ENCODE assay signal across 8 cellular contexts in genomic region chr18:57437782-57438668, GRCh38. TPM values are rescaled to one million over a fixed set of nuclear protein-coding genes. Genes with fewer than 3 reads are reported as not detected.
DNase-seq lines count a peak whose midpoint lies in the region; ATAC-seq and TF ChIP-seq lines count a peak whose summit lies in the region.

No MANE protein-coding gene starts in this region.

- peak overlapping the region; percentile 6 for H3K27ac Mint-ChIP-seq in activated CD8-positive, alpha-beta memory T cell treated with anti-CD3 and anti-CD28 coated beads, Interleukin-2, amount 10 ng/mL, durations not matched to agents 7 days and 5 days

- CTCF ChIA-PET in activated CD8-positive, alpha-beta memory T cell treated with anti-CD3 and anti-CD28 coated beads, Interleukin-2, amount 10 ng/mL, durations not matched to agents 7 days and 5 days (lab: Charles Lee): no interaction called here

- H3K27me3 Mint-ChIP-seq in activated CD8-positive, alpha-beta memory T cell treated with anti-CD3 and anti-CD28 coated beads, Interleukin-2, amount 10 ng/mL, durations not matched to agents 7 days and 5 days: peaks cover 92% of the 10 kb centered on the region

- no peak overlapping the region for H3K4me3 Mint-ChIP-seq in activated CD8-positive, alpha-beta memory T cell treated with anti-CD3 and anti-CD28 coated beads, Interleukin-2, amount 10 ng/mL, durations not matched to agents 7 days and 5 days

- no peak overlapping the region for H3K4me3 ChIP-seq in fibroblast of villous mesenchyme (ENCODE audit: low read depth, low read length)
- H3K4me3 ChIP-seq in uterus: no peak overlapping the region

- H3K36me3 Mint-ChIP-seq in activated CD8-positive, alpha-beta memory T cell treated with anti-CD3 and anti-CD28 coated beads, Interleukin-2, amount 10 ng/mL, durations not matched to agents 7 days and 5 days: peaks cover 12% of the 10 kb centered on the region

- H3K9me3 ChIP-seq in uterus: no peaks in the 10 kb centered on the region

- intact Hi-C loops in posterior cingulate gyrus (cut with DNase I): loop anchor here (5.0 to 10.0 kb wide), 2 partner anchors 571 to 693 kb away; no protein-coding TSS in a partner anchor
- intact Hi-C loops in uterus (cut with DNase I; ENCODE audit: low total_unique reads): loop anchor here (10.0 kb wide), 1 partner anchor 677 kb away; no protein-coding TSS in a partner anchor

- H3K36me3 ChIP-seq in uterus: no peaks in the 10 kb centered on the region

- peaks cover 0 to 22% of the 10 kb centered on the region in 2 donors for H3K4me1 ChIP-seq in uterus

- no peaks in the 10 kb centered on the region for H3K9me3 Mint-ChIP-seq in activated CD8-positive, alpha-beta memory T cell treated with anti-CD3 and anti-CD28 coated beads, Interleukin-2, amount 10 ng/mL, durations not matched to agents 7 days and 5 days (ENCODE audit: low read depth)

- H3K27ac ChIP-seq in uterus: no peak overlapping the region

- TF ChIP-seq POLR2A in uterus (IDR thresholded peaks at IDR 0.05): no peak

- peaks cover 25 to 72% of the 10 kb centered on the region in 2 donors for H3K27me3 ChIP-seq in uterus

- peak; percentile 88 for DNase-seq in Daoy (ENCODE audit: low read depth)
- DNase-seq in NCI-H2227 (lab: John Stamatoyannopoulos, UW; ENCODE audit: unreplicated experiment): peak; percentile 92
- peak; percentile 54 for DNase-seq in activated CD8-positive, alpha-beta memory T cell treated with anti-CD3 and anti-CD28 coated beads, Interleukin-2, amount 10 ng/mL, durations not matched to agents 7 days and 5 days
- DNase-seq in fibroblast of villous mesenchyme (ENCODE audit: low read depth): no peak
- peak in 9 of 10 donors; percentile 58 to 94 (median 66) for DNase-seq in posterior cingulate gyrus
- no peak for DNase-seq in uterus

- ATAC-seq in HG02642 (IDR thresholded peaks at IDR 0.05; ENCODE audit: poor library complexity, unreplicated experiment) (peak; percentile 36), GM21423 (IDR thresholded peaks at IDR 0.05; ENCODE audit: unreplicated experiment) (no peak)
- ATAC-seq in activated CD8-positive, alpha-beta memory T cell treated with anti-CD3 and anti-CD28 coated beads, Interleukin-2, amount 10 ng/mL, durations not matched to agents 7 days and 5 days: no peak

- TF ChIP-seq CTCF in fibroblast of villous mesenchyme (IDR thresholded peaks at IDR 0.05; ENCODE audit: insufficient read depth, low read depth, low read length) (peak; percentile 34), uterus (IDR thresholded peaks at IDR 0.05) (peak in 1 of 4 experiments; percentile 41)

- H3K4me1 Mint-ChIP-seq in activated CD8-positive, alpha-beta memory T cell treated with anti-CD3 and anti-CD28 coated beads, Interleukin-2, amount 10 ng/mL, durations not matched to agents 7 days and 5 days: peaks cover 26% of the 10 kb centered on the region

RNA-seq across cellular contexts. Expression of gene ONECUT2, which starts 2.9 kb away (rescaled TPM):
- total RNA-seq in Daoy (2014; rRNA removed; shearing (Covaris generic)): 1.1 and 1.2 TPM in 2 replicates
- not detected for total RNA-seq in activated CD8-positive, alpha-beta memory T cell treated with anti-CD3 and anti-CD28 coated beads, Interleukin-2, amount 10 ng/mL, durations not matched to agents 7 days and 5 days
- under 0.01 TPM in 2 replicates for total RNA-seq in fibroblast of villous mesenchyme
- total RNA-seq in uterus: under 1 TPM in 1 of 4 donors, not detected in 3; 0.07 TPM

Comparison
In these comparisons a context has a peak if more than half of its experiments do, and no peak if none do; other contexts are left out.
1. DNase-seq: peak in Daoy (single experiment), NCI-H2227 (single experiment), activated CD8-positive, alpha-beta memory T cell treated with anti-CD3 and anti-CD28 coated beads, Interleukin-2, amount 10 ng/mL, durations not matched to agents 7 days and 5 days (single experiment) and posterior cingulate gyrus (9 of 10); none in fibroblast of villous mesenchyme (single experiment) and uterus (0 of 2).